ENCODE assay signal across 10 cellular contexts in the genomic region with DNA sequence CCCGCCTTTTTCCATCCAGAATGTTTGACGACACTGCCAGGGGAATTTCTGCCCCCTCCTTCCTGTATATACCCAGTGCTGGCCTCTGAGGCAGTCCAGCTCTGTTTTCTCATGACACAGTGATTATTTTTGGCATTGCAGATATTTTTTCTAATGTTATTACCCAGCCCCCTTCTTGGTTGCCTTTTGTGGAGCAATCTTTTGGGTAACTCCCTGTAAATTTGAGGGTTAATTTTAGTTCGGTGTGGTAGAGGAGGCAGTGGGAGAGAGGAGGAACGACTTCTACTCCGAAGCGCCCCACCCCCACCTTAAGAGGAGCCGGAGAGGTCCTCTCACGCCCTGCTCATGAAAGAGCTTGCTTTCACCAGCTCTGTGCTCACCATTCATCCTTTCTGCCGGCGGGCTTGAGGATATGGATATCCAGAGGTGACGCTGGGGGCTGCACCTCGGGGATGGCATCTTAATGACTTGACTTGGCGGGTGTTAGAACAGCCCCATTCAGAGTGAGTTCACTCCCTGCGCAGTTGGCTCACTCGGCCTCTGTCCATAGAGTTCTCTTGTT. TPM values are rescaled to one million over a fixed set of nuclear protein-coding genes. Genes with fewer than 3 reads are reported as not detected.
DNase-seq lines count a peak whose midpoint lies in the region; TF ChIP-seq lines count a peak whose summit lies in the region.
"Had no signal": no experiment of that assay in that cellular context is flagged by ENCODE, and none has a peak within 500 bp of the region (broad histone marks: within the 10 kb centered on the region; RNA-seq: fewer than 3 reads in every experiment).

No MANE protein-coding gene starts in this region.

- H3K36me3 ChIP-seq in parathyroid adenoma (ENCODE audit: control insufficient read depth, insufficient read depth, low read length) (no peaks in the 10 kb centered on the region), BE2C (no peaks in the 10 kb centered on the region)

- peaks cover 24% of the 10 kb centered on the region for H3K4me1 Mint-ChIP-seq in glutamatergic neuron (ENCODE audit: low read depth, unreplicated experiment)

- peaks cover 34% of the 10 kb centered on the region for H3K79me2 ChIP-seq in parathyroid adenoma

- H3K9me3 ChIP-seq in parathyroid adenoma (ENCODE audit: control insufficient read depth, low read length), result no peaks in the 10 kb centered on the region
- H3K9me3 ChIP-seq in BE2C, result no peaks in the 10 kb centered on the region

- peak overlapping the region; percentile 16 for H3K4me2 ChIP-seq in parathyroid adenoma (ENCODE audit: low read length)

- H3K9me3 Mint-ChIP-seq in glutamatergic neuron (ENCODE audit: unreplicated experiment), result peaks cover 6% of the 10 kb centered on the region
- H3K9me3 Mint-ChIP-seq: central memory CD8-positive, alpha-beta T cell had no signal

- peaks cover 98% of the 10 kb centered on the region for H3K4me1 ChIP-seq in parathyroid adenoma
- H3K4me1 ChIP-seq in BE2C, result peaks cover 81% of the 10 kb centered on the region

- no peaks in the 10 kb centered on the region for H3K27me3 ChIP-seq in parathyroid adenoma (ENCODE audit: control insufficient read depth, insufficient read depth, low read length)
- no peaks in the 10 kb centered on the region for H3K27me3 ChIP-seq in BE2C

- H3K27ac Mint-ChIP-seq in glutamatergic neuron (ENCODE audit: unreplicated experiment), result peak overlapping the region; percentile 31

- TF ChIP-seq CTCF in VCaP (conservative IDR thresholded peaks at IDR 0.05) (no peak), glutamatergic neuron (IDR thresholded peaks at IDR 0.05; ENCODE audit: partially characterized antibody, unreplicated experiment) (no peak), parathyroid adenoma (IDR thresholded peaks at IDR 0.05) (no peak), BE2C (IDR thresholded peaks at IDR 0.05; ENCODE audit: low read depth, low read length) (no peak)

- no peak overlapping the region for H3K9ac ChIP-seq in parathyroid adenoma

- peak overlapping the region; percentile 20 for H3K4me3 Mint-ChIP-seq in glutamatergic neuron (ENCODE audit: unreplicated experiment)
- H3K4me3 Mint-ChIP-seq: central memory CD8-positive, alpha-beta T cell had no signal

- DNase-seq in COLO829 (ENCODE audit: low spot score) (peak; percentile 48), glutamatergic neuron (no peak), BE2C (no peak), activated T-cell treated with anti-CD3 and anti-CD28 coated beads for 4 hours (no peak), T-helper 9 cell (no peak)
- no peak for DNase-seq in stimulated activated CD4-positive, alpha-beta T cell treated with anti-CD3 and anti-CD28 coated beads, Interleukin-4, amount 100 ng/mL, for 4 hours
- DNase-seq: NCI-H1048 had no signal

- no peaks in the 10 kb centered on the region for H3K36me3 Mint-ChIP-seq in glutamatergic neuron (ENCODE audit: unreplicated experiment)

- H2AFZ ChIP-seq in parathyroid adenoma, result no peak overlapping the region

- peaks cover 4% of the 10 kb centered on the region for H3K27me3 Mint-ChIP-seq in glutamatergic neuron (ENCODE audit: unreplicated experiment)

- H3K4me3 ChIP-seq in parathyroid adenoma (ENCODE audit: low read depth, low read length), result no peak overlapping the region
- no peak overlapping the region for H3K4me3 ChIP-seq in BE2C (ENCODE audit: low read depth, low read length)

- H3K27ac ChIP-seq in VCaP, result peak overlapping the region; percentile 84
- peak overlapping the region; percentile 55 for H3K27ac ChIP-seq in parathyroid adenoma

RNA-seq across cellular contexts. Expression of a gene that starts 38.3 kb away (rescaled TPM):
- not detected for total RNA-seq in glutamatergic neuron (ENCODE audit: unreplicated experiment)
- 25.0 TPM for polyA plus RNA-seq in BE2C (2012; ENCODE audit: insufficient read depth, insufficient read length, low read depth)
